ENCODE assay signal across 12 cellular contexts in genomic region chr10:6498771-6499170, GRCh38.
DNase-seq lines count a peak whose midpoint lies in the region; ATAC-seq and TF ChIP-seq lines count a peak whose summit lies in the region.
"Had no signal": no experiment of that assay in that cellular context is flagged by ENCODE, and none has a peak within 500 bp of the region (broad histone marks: within the 10 kb centered on the region; RNA-seq: fewer than 3 reads in every experiment).

No MANE protein-coding gene starts in this region.

- H3K27ac Mint-ChIP-seq in activated naive CD8-positive, alpha-beta T cell treated with anti-CD3 and anti-CD28 coated beads, Interleukin-2, amount 10 ng/mL, durations not matched to agents 7 days and 5 days = peak overlapping the region; percentile 90
- H3K27ac Mint-ChIP-seq in stimulated activated naive B cell treated with anti-CD40 and anti-IgM and Interleukin-4, amounts not matched to agents 10 μg/mL and 1 μg/mL and 100 μg/mL, for 72 hours = peak overlapping the region; percentile 20
- H3K27ac Mint-ChIP-seq: neural progenitor cell had no signal

- no peaks in the 10 kb centered on the region for H3K27me3 ChIP-seq in tibial nerve
- H3K27me3 ChIP-seq: neural progenitor cell had no signal

- DNase-seq in activated effector memory CD4-positive, alpha-beta T cell treated with anti-CD3 and anti-CD28 coated beads, Interleukin-2, amount 50 U/mL, for 16 hours = peak; percentile 69
- no peak for DNase-seq in activated effector memory CD4-positive, alpha-beta T cell treated with Interleukin-2 at 50 U/mL for 16 hours
- DNase-seq in T-helper 1 cell (peak in 3 of 5 donors; percentile 34 to 81 (median 40)), GM03348 (ENCODE audit: low spot score) (no peak), tibial nerve (ENCODE audit: low spot score in 2 of 2) (no peak)
- DNase-seq in activated naive CD8-positive, alpha-beta T cell treated with anti-CD3 and anti-CD28 coated beads, Interleukin-2, amount 10 ng/mL, durations not matched to agents 7 days and 5 days = no peak
- DNase-seq in stimulated activated naive B cell treated with anti-CD40 and anti-IgM and Interleukin-4, amounts not matched to agents 10 μg/mL and 1 μg/mL and 100 μg/mL, for 72 hours = no peak
- DNase-seq: aorta, IMR-90, NCI-H446 had no signal

- H3K4me1 ChIP-seq in tibial nerve = no peaks in the 10 kb centered on the region
- H3K4me1 ChIP-seq: neural progenitor cell had no signal

- H3K4me1 Mint-ChIP-seq in activated naive CD8-positive, alpha-beta T cell treated with anti-CD3 and anti-CD28 coated beads, Interleukin-2, amount 10 ng/mL, durations not matched to agents 7 days and 5 days = peaks cover 43% of the 10 kb centered on the region
- H3K4me1 Mint-ChIP-seq in stimulated activated naive B cell treated with anti-CD40 and anti-IgM and Interleukin-4, amounts not matched to agents 10 μg/mL and 1 μg/mL and 100 μg/mL, for 72 hours = peaks cover 14 to 22% of the 10 kb centered on the region in 2 donors
- H3K4me1 Mint-ChIP-seq: neural progenitor cell had no signal

- peaks cover 49% of the 10 kb centered on the region for H3K36me3 Mint-ChIP-seq in activated naive CD8-positive, alpha-beta T cell treated with anti-CD3 and anti-CD28 coated beads, Interleukin-2, amount 10 ng/mL, durations not matched to agents 7 days and 5 days
- H3K36me3 Mint-ChIP-seq in stimulated activated naive B cell treated with anti-CD40 and anti-IgM and Interleukin-4, amounts not matched to agents 10 μg/mL and 1 μg/mL and 100 μg/mL, for 72 hours = peaks cover 0 to 3% of the 10 kb centered on the region in 2 donors

- H3K9me3 ChIP-seq in tibial nerve = no peaks in the 10 kb centered on the region

- no peaks in the 10 kb centered on the region for H3K9me3 Mint-ChIP-seq in activated naive CD8-positive, alpha-beta T cell treated with anti-CD3 and anti-CD28 coated beads, Interleukin-2, amount 10 ng/mL, durations not matched to agents 7 days and 5 days
- peaks cover 3 to 5% of the 10 kb centered on the region in 2 donors for H3K9me3 Mint-ChIP-seq in stimulated activated naive B cell treated with anti-CD40 and anti-IgM and Interleukin-4, amounts not matched to agents 10 μg/mL and 1 μg/mL and 100 μg/mL, for 72 hours
- H3K9me3 Mint-ChIP-seq: neural progenitor cell had no signal

- 92 to 95% methylated on average over 2 of the region's 2 CpGs for WGBS in tibial nerve, 2 donors

- peak overlapping the region; percentile 74 for H3K4me3 Mint-ChIP-seq in activated naive CD8-positive, alpha-beta T cell treated with anti-CD3 and anti-CD28 coated beads, Interleukin-2, amount 10 ng/mL, durations not matched to agents 7 days and 5 days
- no peak overlapping the region for H3K4me3 Mint-ChIP-seq in stimulated activated naive B cell treated with anti-CD40 and anti-IgM and Interleukin-4, amounts not matched to agents 10 μg/mL and 1 μg/mL and 100 μg/mL, for 72 hours
- H3K4me3 Mint-ChIP-seq: neural progenitor cell had no signal

- no peak overlapping the region for H3K27ac ChIP-seq in tibial nerve
- H3K27ac ChIP-seq: neural progenitor cell had no signal

- POLR2A ChIA-PET in activated naive CD8-positive, alpha-beta T cell treated with anti-CD3 and anti-CD28 coated beads, Interleukin-2, amount 10 ng/mL, durations not matched to agents 7 days and 5 days (lab: Charles Lee) = interaction anchor here (0.6 to 1.6 kb wide), 3 partner anchors 31 to 154 kb away, joined by 3 read pairs; no protein-coding TSS in a partner anchor

- ATAC-seq in activated naive CD8-positive, alpha-beta T cell treated with anti-CD3 and anti-CD28 coated beads, Interleukin-2, amount 10 ng/mL, durations not matched to agents 7 days and 5 days (ENCODE audit: low read depth) = peak; percentile 78
- peak; percentile 66 to 74 for ATAC-seq in stimulated activated naive B cell treated with anti-CD40 and anti-IgM and Interleukin-4, amounts not matched to agents 10 μg/mL and 1 μg/mL and 100 μg/mL, for 72 hours (replicated peaks)
- no peak for ATAC-seq in HG03571 (IDR thresholded peaks at IDR 0.05; ENCODE audit: unreplicated experiment)

- no peak for TF ChIP-seq POLR2A in tibial nerve (IDR thresholded peaks at IDR 0.05)

- TF ChIP-seq CTCF in tibial nerve (IDR thresholded peaks at IDR 0.05) = no peak

- H3K27me3 Mint-ChIP-seq in activated naive CD8-positive, alpha-beta T cell treated with anti-CD3 and anti-CD28 coated beads, Interleukin-2, amount 10 ng/mL, durations not matched to agents 7 days and 5 days = no peaks in the 10 kb centered on the region
- H3K27me3 Mint-ChIP-seq in stimulated activated naive B cell treated with anti-CD40 and anti-IgM and Interleukin-4, amounts not matched to agents 10 μg/mL and 1 μg/mL and 100 μg/mL, for 72 hours = peaks cover 9 to 17% of the 10 kb centered on the region in 2 donors

- H3K4me3 ChIP-seq in tibial nerve = no peak overlapping the region
- H3K4me3 ChIP-seq: neural progenitor cell had no signal

- no peaks in the 10 kb centered on the region for H3K36me3 ChIP-seq in tibial nerve
- H3K36me3 ChIP-seq: neural progenitor cell had no signal

- no peak for TF ChIP-seq EP300 in tibial nerve (IDR thresholded peaks at IDR 0.05)

Comparison
In these comparisons a context has a peak if more than half of its experiments do, and no peak if none do; other contexts are left out.
1. DNase-seq: peak in activated effector memory CD4-positive, alpha-beta T cell treated with anti-CD3 and anti-CD28 coated beads, Interleukin-2, amount 50 U/mL, for 16 hours (single experiment) and T-helper 1 cell (3 of 5); none in activated effector memory CD4-positive, alpha-beta T cell treated with Interleukin-2 at 50 U/mL for 16 hours (single experiment), activated naive CD8-positive, alpha-beta T cell treated with anti-CD3 and anti-CD28 coated beads, Interleukin-2, amount 10 ng/mL, durations not matched to agents 7 days and 5 days (single experiment), stimulated activated naive B cell treated with anti-CD40 and anti-IgM and Interleukin-4, amounts not matched to agents 10 μg/mL and 1 μg/mL and 100 μg/mL, for 72 hours (single experiment), GM03348 (single experiment) and tibial nerve (0 of 2).